ENCODE assay signal across 19 cellular contexts in the genomic region with DNA sequence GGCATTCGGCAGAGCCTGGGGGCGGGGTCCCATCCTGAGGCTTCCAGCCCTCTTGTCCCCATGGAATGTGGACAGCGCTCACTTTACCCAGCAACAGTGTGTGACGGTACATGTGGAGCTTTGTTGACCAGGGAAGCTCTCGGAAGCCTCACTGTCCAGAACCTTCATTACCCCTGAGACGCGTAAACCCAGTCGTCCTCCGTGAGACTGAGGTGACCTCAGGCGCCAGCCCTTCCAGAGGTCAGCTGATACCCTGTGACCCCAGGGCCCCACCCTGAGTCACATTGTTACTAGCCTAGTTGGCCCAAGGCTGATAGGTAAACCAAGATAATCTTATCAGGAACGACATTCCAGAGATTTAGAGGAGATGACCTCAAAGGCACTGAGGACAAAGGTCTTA. TPM values are rescaled to one million over a fixed set of nuclear protein-coding genes. Genes with fewer than 3 reads are reported as not detected.
DNase-seq lines count a peak whose midpoint lies in the region; ATAC-seq and TF ChIP-seq lines count a peak whose summit lies in the region.
"Had no signal": no experiment of that assay in that cellular context is flagged by ENCODE, and none has a peak within 500 bp of the region (broad histone marks: within the 10 kb centered on the region; RNA-seq: fewer than 3 reads in every experiment).

No MANE protein-coding gene starts in this region.

- WGBS in ectodermal cell, 2 experiments: 82 to 89% methylated on average over 11 of the region's 11 CpGs
- WGBS in aorta, 2 donors: 80 to 81% methylated on average over 11 of the region's 11 CpGs

- no peaks in the 10 kb centered on the region for H3K9me3 ChIP-seq in ectodermal cell (ENCODE audit: control insufficient read depth, low read length)
- no peaks in the 10 kb centered on the region for H3K9me3 ChIP-seq in lower lobe of right lung
- no peaks in the 10 kb centered on the region for H3K9me3 ChIP-seq in upper lobe of right lung
- no peaks in the 10 kb centered on the region for H3K9me3 ChIP-seq in aorta (ENCODE audit: control insufficient read depth, low read length)
- H3K9me3 ChIP-seq: BLaER1 had no signal

- DNase-seq in Right ventricle myocardium inferior (ENCODE audit: missing footprints): peak; percentile 15
- no peak for DNase-seq in cardiac septum (ENCODE audit: low spot score)
- DNase-seq in lower lobe of right lung: no peak
- DNase-seq in upper lobe of right lung: no peak
- no peak for DNase-seq in activated T-cell treated with anti-CD3 and anti-CD28 coated beads for 4 hours
- no peak for DNase-seq in activated CD4-positive, alpha-beta T cell treated with anti-CD3 and anti-CD28 coated beads for 48 hours
- no peak for DNase-seq in aorta
- DNase-seq: CD8-positive, alpha-beta memory T cell; H9; NCI-H1694; NCI-H2107; NCI-H345; NCI-H526 treated with DMSO at 0.1 percent for 48 hours; NK-92 treated with Interleukin-12 subunit alpha and Interleukin-12 subunit beta, amount 100 ng/mL, for 24 hours; OCI-M1 had no signal

- peaks cover 3% of the 10 kb centered on the region for H3K4me1 ChIP-seq in ectodermal cell (ENCODE audit: control insufficient read depth, insufficient read depth, low read length)
- H3K4me1 ChIP-seq in lower lobe of right lung: no peaks in the 10 kb centered on the region
- no peaks in the 10 kb centered on the region for H3K4me1 ChIP-seq in upper lobe of right lung
- H3K4me1 ChIP-seq in aorta (ENCODE audit: control insufficient read depth in 1 of 2, insufficient read depth in 2 of 2, low read length in 2 of 2): no peaks in the 10 kb centered on the region
- H3K4me1 ChIP-seq: BLaER1 had no signal

- peak overlapping the region; percentile 59 for H3K27ac ChIP-seq in ectodermal cell (ENCODE audit: insufficient read depth, low read depth, low read length, poor library complexity, severe bottlenecking)
- H3K27ac ChIP-seq in lower lobe of right lung: no peak overlapping the region
- no peak overlapping the region for H3K27ac ChIP-seq in upper lobe of right lung
- no peak overlapping the region for H3K27ac ChIP-seq in aorta (ENCODE audit: low read depth in 1 of 2, low read length in 2 of 2)
- H3K27ac ChIP-seq: 22Rv1, BLaER1 had no signal

- intact Hi-C loops in Right ventricle myocardium inferior (cut with DNase I) (no loop called here), cardiac septum (cut with DNase I) (no loop called here), lower lobe of right lung (cut with DNase I) (no loop called here), upper lobe of right lung (cut with DNase I) (no loop called here), aorta (cut with DNase I) (no loop called here)

- TF ChIP-seq CTCF in lower lobe of right lung (IDR thresholded peaks at IDR 0.05) (no peak), upper lobe of right lung (IDR thresholded peaks at IDR 0.05) (no peak)

- H3K27me3 ChIP-seq in ectodermal cell (ENCODE audit: control insufficient read depth, insufficient read depth, low read length, poor library complexity, severe bottlenecking): no peaks in the 10 kb centered on the region
- no peaks in the 10 kb centered on the region for H3K27me3 ChIP-seq in lower lobe of right lung (ENCODE audit: low read depth)
- H3K27me3 ChIP-seq in upper lobe of right lung: no peaks in the 10 kb centered on the region
- no peaks in the 10 kb centered on the region for H3K27me3 ChIP-seq in aorta (ENCODE audit: control insufficient read depth in 1 of 2, insufficient read depth in 2 of 2, low read length in 1 of 2)
- H3K27me3 ChIP-seq: BLaER1 had no signal

- ATAC-seq in Right ventricle myocardium inferior (no peak), lower lobe of right lung (peak; percentile 41 to 71), upper lobe of right lung (peak; percentile 70), aorta (ENCODE audit: low FRiP score) (no peak)

- H3K36me3 ChIP-seq in ectodermal cell (ENCODE audit: control insufficient read depth, insufficient read depth, low read length): no peaks in the 10 kb centered on the region
- H3K36me3 ChIP-seq in lower lobe of right lung: no peaks in the 10 kb centered on the region
- no peaks in the 10 kb centered on the region for H3K36me3 ChIP-seq in upper lobe of right lung
- H3K36me3 ChIP-seq in aorta (ENCODE audit: control insufficient read depth in 1 of 2, insufficient read depth in 2 of 2, low read length in 1 of 2): no peaks in the 10 kb centered on the region

- H3K4me3 ChIP-seq in ectodermal cell (ENCODE audit: insufficient read depth, low read depth, low read length): no peak overlapping the region
- H3K4me3 ChIP-seq in lower lobe of right lung: no peak overlapping the region
- H3K4me3 ChIP-seq in upper lobe of right lung: no peak overlapping the region
- no peak overlapping the region for H3K4me3 ChIP-seq in aorta (ENCODE audit: low read length in 2 of 2)
- H3K4me3 ChIP-seq: BLaER1 had no signal

RNA-seq across cellular contexts. Expression of a gene that starts 10.2 kb away (rescaled TPM):
- total RNA-seq in Right ventricle myocardium inferior: 27.7 TPM
- total RNA-seq in cardiac septum: 31.1 TPM
- polyA plus RNA-seq in ectodermal cell (2013, experiment 1 of 4): 23.4 TPM
- 23.7 TPM for polyA plus RNA-seq in ectodermal cell (2013, experiment 2 of 4)
- 43.2 TPM for polyA plus RNA-seq in ectodermal cell (2013, experiment 3 of 4)
- polyA plus RNA-seq in ectodermal cell (2013, experiment 4 of 4): 38.7 TPM
- total RNA-seq in lower lobe of right lung: 29.5 TPM
- total RNA-seq in upper lobe of right lung: 28.0 TPM
- total RNA-seq in aorta: 10 to 100 TPM; 20.6 to 25.6 TPM
- 10 to 100 TPM in 1 of 2 donors, 1 to 10 TPM in 1; 2.5 to 17.8 TPM for polyA plus RNA-seq in aorta

RNA-seq across cellular contexts. Expression of a gene that starts 39.0 kb away (rescaled TPM):
- not detected for total RNA-seq in Right ventricle myocardium inferior
- total RNA-seq in cardiac septum: 0.54 TPM
- 6.0 TPM for polyA plus RNA-seq in ectodermal cell (2013, experiment 1 of 4)
- 8.2 TPM for polyA plus RNA-seq in ectodermal cell (2013, experiment 2 of 4)
- 5.7 TPM for polyA plus RNA-seq in ectodermal cell (2013, experiment 3 of 4)
- 6.0 TPM for polyA plus RNA-seq in ectodermal cell (2013, experiment 4 of 4)
- total RNA-seq in lower lobe of right lung: 1.8 TPM
- 1.3 TPM for total RNA-seq in upper lobe of right lung
- 1 to 10 TPM; 1.0 to 9.8 TPM for total RNA-seq in aorta
- polyA plus RNA-seq in aorta: 10 to 100 TPM in 1 of 2 donors, 1 to 10 TPM in 1; 2.3 to 11.1 TPM
- total RNA-seq: Daoy had no signal
- polyA plus RNA-seq: CD8-positive, alpha-beta memory T cell had no signal

RNA-seq across cellular contexts. Expression of a gene that starts 55.0 kb away (rescaled TPM):
- total RNA-seq in Right ventricle myocardium inferior (20.5 TPM), cardiac septum (28.1 TPM), lower lobe of right lung (49.3 TPM), upper lobe of right lung (47.5 TPM), aorta (10 to 100 TPM; 33.9 to 34.6 TPM)
- 37.9 TPM for polyA plus RNA-seq in ectodermal cell (2013, experiment 1 of 4)
- polyA plus RNA-seq in ectodermal cell (2013, experiment 2 of 4): 54.9 TPM
- 24.5 TPM for polyA plus RNA-seq in ectodermal cell (2013, experiment 3 of 4)
- 23.8 TPM for polyA plus RNA-seq in ectodermal cell (2013, experiment 4 of 4)
- 10 to 100 TPM in 1 of 2 donors, 1 to 10 TPM in 1; 5.7 to 10.4 TPM for polyA plus RNA-seq in aorta

Comparison
In these comparisons a context has a peak if more than half of its experiments do, and no peak if none do; other contexts are left out.
1. ATAC-seq: peak in lower lobe of right lung (2 of 2) and upper lobe of right lung (single experiment); none in Right ventricle myocardium inferior (single experiment) and aorta (single experiment).